ENCODE assay signal across 14 cellular contexts in the genomic region with DNA sequence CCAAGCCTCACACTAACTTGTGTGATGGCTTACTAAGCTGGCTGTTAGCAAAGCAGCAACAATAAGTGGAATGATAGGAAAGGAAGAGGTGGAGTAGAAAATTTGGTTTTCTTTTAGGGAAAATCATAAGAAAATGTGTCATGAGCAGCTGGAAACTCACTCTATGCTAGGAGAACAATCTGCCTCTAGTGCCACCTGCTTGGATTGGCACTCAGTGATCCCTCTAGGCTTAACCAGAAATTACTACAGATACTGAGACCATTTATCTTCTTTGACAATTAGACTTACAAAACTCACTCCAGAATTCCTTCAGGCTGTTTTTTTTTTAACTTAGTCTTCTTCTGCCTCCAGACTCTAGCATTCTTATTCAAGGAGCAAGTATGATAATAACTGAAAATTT.
"Had no signal": no experiment of that assay in that cellular context is flagged by ENCODE, and none has a peak within 500 bp of the region (broad histone marks: within the 10 kb centered on the region; RNA-seq: fewer than 3 reads in every experiment).

No MANE protein-coding gene starts in this region.

- H3K4me3 Mint-ChIP-seq: nephron had no signal

- H3K9me3 Mint-ChIP-seq: nephron had no signal

- H3K4me1 Mint-ChIP-seq: nephron had no signal

- DNase-seq: activated CD4-positive, alpha-beta T cell treated with anti-CD3 and anti-CD28 coated beads for 1 hour; activated CD4-positive, alpha-beta T cell treated with anti-CD3 and anti-CD28 coated beads, Interleukin-2, amount 50 U/mL, for 48 hours; activated gamma-delta T cell; activated T-cell treated with anti-CD3 and anti-CD28 coated beads, Interleukin-2, amount 50 U/mL, for 48 hours; cortex of kidney; effector memory CD4-positive, alpha-beta T cell; hypothalamus; left colon; mammary epithelial cell; stimulated activated CD4-positive, alpha-beta T cell treated with anti-CD3 and anti-CD28 coated beads, Interleukin-2, amount 100 ng/mL, for 48 hours; stimulated activated naive CD4-positive, alpha-beta T cell treated with Interleukin-2 at 50 U/mL for 16 hours; upper lobe of left lung had no signal

- H3K27ac Mint-ChIP-seq: nephron had no signal

- H3K27me3 ChIP-seq: upper lobe of left lung had no signal

- H3K27ac ChIP-seq: epithelial cell of prostate had no signal

- ATAC-seq: left colon had no signal

- H3K9me3 ChIP-seq: upper lobe of left lung had no signal
